ENCODE assay signal across 8 cellular contexts in the genomic region with DNA sequence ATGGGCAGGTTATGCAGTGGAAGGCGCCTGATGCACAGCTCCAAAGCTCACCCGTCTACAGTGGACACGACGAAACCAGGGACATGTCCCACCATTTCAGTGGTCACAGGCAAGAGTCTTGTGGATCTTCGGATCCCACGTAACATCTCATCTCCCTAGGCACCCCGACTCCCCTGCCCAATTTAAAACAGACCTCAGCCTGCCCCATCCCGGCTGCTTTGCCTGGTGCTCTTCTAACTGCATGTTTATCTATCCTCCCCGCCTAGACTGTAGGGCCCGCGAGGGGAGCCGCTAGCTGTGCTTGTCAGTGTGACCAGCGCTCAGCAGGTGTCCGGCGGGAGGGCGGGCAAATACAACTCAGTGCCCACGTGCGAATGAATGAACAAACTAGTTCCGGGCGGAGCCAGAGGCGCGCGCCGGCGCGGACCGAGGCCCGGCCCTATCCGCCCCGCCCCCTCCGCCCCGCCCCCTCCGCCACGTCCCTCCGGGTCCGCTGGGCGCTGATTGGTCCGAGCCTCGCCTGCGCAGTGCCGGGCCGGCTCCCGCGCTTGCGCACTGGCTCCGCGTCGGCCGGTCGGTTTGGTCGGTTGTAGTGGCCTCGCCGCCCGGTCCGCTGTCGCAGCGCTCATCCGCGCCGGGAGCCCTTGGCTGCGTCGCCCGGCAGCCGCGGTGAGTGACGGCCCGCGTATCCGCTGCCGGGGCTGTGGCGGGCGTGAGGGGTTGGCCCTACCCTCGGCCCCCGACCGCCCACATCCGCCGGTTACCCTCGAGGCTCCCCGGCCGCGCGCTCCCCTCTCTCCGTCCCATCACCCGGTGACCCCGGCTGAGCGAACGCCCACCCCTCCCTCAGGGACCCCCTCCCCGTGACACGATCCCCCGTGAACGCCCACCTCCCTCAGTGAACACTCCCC.
DNase-seq lines count a peak whose midpoint lies in the region; ATAC-seq, FAIRE-seq and TF ChIP-seq lines count a peak whose summit lies in the region.

No MANE protein-coding gene starts in this region.

- TF ChIP-seq POLR2A in GM18951 (IDR thresholded peaks at IDR 0.05; ENCODE audit: extremely low read depth, insufficient read depth, insufficient read length) = peak; percentile 97

- peaks cover 7 to 15% (median 8%) of the 10 kb centered on the region in 3 donors for H3K27me3 Mint-ChIP-seq in immature natural killer cell (ENCODE audit: low read depth in 3 of 3)

- peak overlapping the region; percentile 73 to 94 (median 86) for H3K27ac Mint-ChIP-seq in immature natural killer cell

- 6% methylated on average over 53 of the region's 91 CpGs for WGBS in smooth muscle cell (ENCODE audit: low lambda C conversion rate)

- TF ChIP-seq CTCF in WI38 (IDR thresholded peaks at IDR 0.05; ENCODE audit: low read depth, low read length) = no peak
- no peak for TF ChIP-seq CTCF in bronchial epithelial cell (IDR thresholded peaks at IDR 0.05; ENCODE audit: insufficient read depth, low read length, severe bottlenecking)
- TF ChIP-seq CTCF in smooth muscle cell (IDR thresholded peaks at IDR 0.05; ENCODE audit: borderline replicate concordance, insufficient read depth, poor library complexity, severe bottlenecking) = no peak

- no peaks in the 10 kb centered on the region for H3F3A ChIP-seq in smooth muscle cell (ENCODE audit: low read depth)

- peaks cover 25 to 28% of the 10 kb centered on the region in 2 donors for H3K4me1 Mint-ChIP-seq in immature natural killer cell

- H3K4me3 Mint-ChIP-seq in immature natural killer cell = peak overlapping the region; percentile 88 to 95 (median 90)

- no peaks in the 10 kb centered on the region for H3K27me3 ChIP-seq in bronchial epithelial cell (ENCODE audit: control insufficient read depth, insufficient read depth, low read length)
- no peaks in the 10 kb centered on the region for H3K27me3 ChIP-seq in smooth muscle cell (ENCODE audit: low read depth)

- H3K9ac ChIP-seq in smooth muscle cell (ENCODE audit: low read depth) = peak overlapping the region; percentile 99

- in situ Hi-C loops in GM18951 (cut with MboI; ENCODE audit: low sequenced_read_pairs, unreplicated experiment) = no loop called here

- peaks cover 0 to 3% (median 0%) of the 10 kb centered on the region in 6 donors for H3K9me3 Mint-ChIP-seq in immature natural killer cell

- peaks cover 10% of the 10 kb centered on the region for H3K4me1 ChIP-seq in smooth muscle cell (ENCODE audit: low read depth)

- peaks cover 34% of the 10 kb centered on the region for H3K79me2 ChIP-seq in smooth muscle cell (ENCODE audit: low read depth)

- peak; percentile 100 for DNase-seq in AG08396 (ENCODE audit: low spot score)
- DNase-seq in NCI-H2227 (lab: John Stamatoyannopoulos, UW; ENCODE audit: unreplicated experiment) = peak; percentile 96
- DNase-seq in bronchial epithelial cell (ENCODE audit: low read depth) = peak; percentile 65
- DNase-seq in immature natural killer cell = peak; percentile 87 to 90 (median 89)
- DNase-seq in smooth muscle cell (lab: John Stamatoyannopoulos, UW; ENCODE audit: unreplicated experiment) = peak; percentile 83

- H3K9me3 ChIP-seq in smooth muscle cell (replicated peaks; ENCODE audit: low read depth) = no peaks in the 10 kb centered on the region

- H4K20me1 ChIP-seq in smooth muscle cell (ENCODE audit: low read depth) = peaks cover 33% of the 10 kb centered on the region

- FAIRE-seq in bronchial epithelial cell (lab: Jason Lieb, UNC) = no peak

- H2AFZ ChIP-seq in smooth muscle cell (ENCODE audit: low read depth) = no peak overlapping the region

- H3K4me2 ChIP-seq in smooth muscle cell = peak overlapping the region; percentile 93

- H3K36me3 ChIP-seq in bronchial epithelial cell (ENCODE audit: control insufficient read depth, insufficient read depth, low read length) (no peaks in the 10 kb centered on the region), smooth muscle cell (ENCODE audit: low read depth) (no peaks in the 10 kb centered on the region)

- peak; percentile 77 for ATAC-seq in HG03159 (IDR thresholded peaks at IDR 0.05; ENCODE audit: unreplicated experiment)

- peak overlapping the region; percentile 52 for H3K27ac ChIP-seq in smooth muscle cell (ENCODE audit: low read depth)

- H3K36me3 Mint-ChIP-seq in immature natural killer cell = peaks cover 0 to 5% (median 0%) of the 10 kb centered on the region in 3 donors

- H3K4me3 ChIP-seq in WI38 (ENCODE audit: low read depth, low read length) = peak overlapping the region; percentile 78
- peak overlapping the region; percentile 98 for H3K4me3 ChIP-seq in bronchial epithelial cell (ENCODE audit: low read depth, low read length)
- peak overlapping the region; percentile 93 for H3K4me3 ChIP-seq in smooth muscle cell

Comparison
In these comparisons a context has a peak if more than half of its experiments do, and no peak if none do; other contexts are left out.
1. Peak in every context shown above with its lines: DNase-seq, ATAC-seq, H3K4me3 ChIP-seq and H3K27ac ChIP-seq.